In the genomic region with DNA sequence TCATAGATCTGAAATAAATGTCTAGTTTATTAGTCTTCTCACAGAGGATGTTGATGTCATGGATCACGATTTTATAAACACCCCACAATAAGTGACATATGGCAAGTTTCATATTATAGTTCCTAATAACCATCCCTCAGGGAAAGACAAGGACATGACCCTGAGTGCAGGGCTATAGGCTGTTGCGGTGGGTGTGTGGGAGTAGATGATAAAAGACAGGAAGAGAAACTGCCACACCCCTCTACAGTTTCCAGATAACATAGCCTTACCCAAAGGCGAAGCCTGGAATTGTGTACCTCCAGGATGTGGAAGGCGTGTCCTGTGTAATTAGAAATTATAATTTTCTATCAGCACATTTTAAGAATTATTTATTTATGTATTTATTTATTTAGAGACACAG, we compare ENCODE assay signal across 16 cellular contexts. TPM values are rescaled to one million over a fixed set of nuclear protein-coding genes. Genes with fewer than 3 reads are reported as not detected.
DNase-seq lines count a peak whose midpoint lies in the region; ATAC-seq and TF ChIP-seq lines count a peak whose summit lies in the region.
"Had no signal": no experiment of that assay in that cellular context is flagged by ENCODE, and none has a peak within 500 bp of the region (broad histone marks: within the 10 kb centered on the region; RNA-seq: fewer than 3 reads in every experiment).

No MANE protein-coding gene starts in this region.

- peaks cover 33% of the 10 kb centered on the region for H3K4me1 Mint-ChIP-seq in CD4-positive, alpha-beta T cell (ENCODE audit: low read depth)
- peaks cover 25% of the 10 kb centered on the region for H3K4me1 Mint-ChIP-seq in chondrocyte (ENCODE audit: low read depth)

- CTCF ChIA-PET in CD4-positive, alpha-beta T cell (lab: Charles Lee): interaction anchor here (0.8 to 1.5 kb wide), 2 partner anchors 14 to 80 kb away, joined by 3 to 6 read pairs; no protein-coding TSS in a partner anchor

- H3K9me3 ChIP-seq in CD4-positive, alpha-beta T cell (ENCODE audit: control insufficient read depth, low read length): no peaks in the 10 kb centered on the region
- H3K9me3 ChIP-seq in DOHH2 (ENCODE audit: control insufficient read depth, insufficient read depth, low read length): no peaks in the 10 kb centered on the region
- no peaks in the 10 kb centered on the region for H3K9me3 ChIP-seq in mucosa of descending colon
- H3K9me3 ChIP-seq: esophagus squamous epithelium, left lung had no signal

- peak overlapping the region; percentile 59 for H3K4me3 Mint-ChIP-seq in CD4-positive, alpha-beta T cell
- no peak overlapping the region for H3K4me3 Mint-ChIP-seq in chondrocyte (ENCODE audit: unreplicated experiment)
- H3K4me3 Mint-ChIP-seq: dendritic cell treated with granulocyte-macrophage colony-stimulating factor and Interleukin-4, amounts not matched to agents 40 ng/mL and 50 ng/mL, for 4 days had no signal

- H3K36me3 ChIP-seq in DOHH2 (ENCODE audit: control insufficient read depth, low read length) (0 out of 2 replicates have a peak, but pooled peaks cover 2% of the 10 kb centered on the region), mucosa of descending colon (ENCODE audit: low read depth) (no peaks in the 10 kb centered on the region)
- H3K36me3 ChIP-seq: esophagus squamous epithelium, left lung had no signal

- H3K27me3 ChIP-seq in CD4-positive, alpha-beta T cell (ENCODE audit: control insufficient read depth, insufficient read depth, low read length): no peaks in the 10 kb centered on the region
- 0 out of 2 replicates have a peak, but pooled peaks cover 3% of the 10 kb centered on the region for H3K27me3 ChIP-seq in DOHH2 (ENCODE audit: control insufficient read depth, low read length)
- H3K27me3 ChIP-seq: esophagus squamous epithelium had no signal

- peaks cover 13% of the 10 kb centered on the region for H3F3A ChIP-seq in DOHH2 (ENCODE audit: control insufficient read depth, insufficient read depth)

- H3K4me3 ChIP-seq in DOHH2 (ENCODE audit: low read length) (no peak overlapping the region), mucosa of descending colon (no peak overlapping the region)
- H3K4me3 ChIP-seq: esophagus squamous epithelium, left lung had no signal

- no peak for TF ChIP-seq CTCF in CD4-positive, alpha-beta T cell (IDR thresholded peaks at IDR 0.05)
- no peak for TF ChIP-seq CTCF in DOHH2 (IDR thresholded peaks at IDR 0.05; ENCODE audit: low read depth, low read length, poor library complexity, severe bottlenecking)
- no peak for TF ChIP-seq CTCF in mucosa of descending colon (IDR thresholded peaks at IDR 0.05)
- no peak for TF ChIP-seq CTCF in chondrocyte (IDR thresholded peaks at IDR 0.05)

- intact Hi-C loops in CD4-positive, alpha-beta T cell (cut with DNase I, micrococcal nuclease): loop anchor here (2.0 to 10.0 kb wide), 7 partner anchors 96 to 1101 kb away; a partner anchor contains a TSS
- intact Hi-C loops in mucosa of descending colon (cut with DNase I, micrococcal nuclease): loop anchor here (5.0 kb wide), 2 partner anchors 81 to 86 kb away; no protein-coding TSS in a partner anchor

- H3K27me3 Mint-ChIP-seq in CD4-positive, alpha-beta T cell: peaks cover 19% of the 10 kb centered on the region
- no peaks in the 10 kb centered on the region for H3K27me3 Mint-ChIP-seq in chondrocyte (ENCODE audit: low read depth)

- peaks cover 10% of the 10 kb centered on the region; the same call in 1 of the 2 replicates for H4K20me1 ChIP-seq in DOHH2 (ENCODE audit: control insufficient read depth, insufficient read depth, low read depth, low read length)

- H3K27ac Mint-ChIP-seq in CD4-positive, alpha-beta T cell: no peak overlapping the region
- H3K27ac Mint-ChIP-seq in chondrocyte (ENCODE audit: unreplicated experiment): no peak overlapping the region
- H3K27ac Mint-ChIP-seq: dendritic cell treated with granulocyte-macrophage colony-stimulating factor and Interleukin-4, amounts not matched to agents 40 ng/mL and 50 ng/mL, for 4 days had no signal

- H3K79me2 ChIP-seq in DOHH2 (ENCODE audit: control insufficient read depth, low read length): peaks cover 23% of the 10 kb centered on the region

- DNase-seq in CD4-positive, alpha-beta T cell: no peak
- DNase-seq in OCI-M1 (lab: John Stamatoyannopoulos, UW): peak; percentile 81
- peak in 2 of 3 donors; percentile 44 to 75 for DNase-seq in mucosa of descending colon
- DNase-seq in chondrocyte (ENCODE audit: low spot score): no peak
- DNase-seq in COLO668 (lab: John Stamatoyannopoulos, UW; ENCODE audit: unreplicated experiment): no peak
- no peak for DNase-seq in activated T-cell treated with anti-CD3 and anti-CD28 coated beads, Interleukin-2, amount 50 U/mL, for 48 hours
- DNase-seq: aorta; CD4-positive, alpha-beta memory T cell; esophagus squamous epithelium; left lung; stimulated activated CD4-positive, alpha-beta T cell treated with anti-CD3 and anti-CD28 coated beads, Interleukin-4, amount 100 ng/mL, for 4 hours; stimulated activated naive CD4-positive, alpha-beta T cell; T-helper 9 cell had no signal

- no peak overlapping the region for H3K4me2 ChIP-seq in DOHH2 (ENCODE audit: low read length)

- POLR2A ChIA-PET in CD4-positive, alpha-beta T cell (lab: Charles Lee): no interaction called here

- H3K36me3 Mint-ChIP-seq in CD4-positive, alpha-beta T cell (ENCODE audit: low read depth): peaks cover 14% of the 10 kb centered on the region
- H3K36me3 Mint-ChIP-seq in chondrocyte (ENCODE audit: low read depth): no peaks in the 10 kb centered on the region

- ATAC-seq in CD4-positive, alpha-beta T cell (ENCODE audit: poor library complexity): no peak
- ATAC-seq in mucosa of descending colon (peak; percentile 51), HG03097 (IDR thresholded peaks at IDR 0.05; ENCODE audit: low FRiP score, unreplicated experiment) (no peak)
- ATAC-seq: left lung had no signal

- H3K27ac ChIP-seq in CD4-positive, alpha-beta T cell (ENCODE audit: low read depth, low read length): no peak overlapping the region
- peak overlapping the region; percentile 7; the same call in 1 of the 2 replicates for H3K27ac ChIP-seq in DOHH2 (ENCODE audit: low read depth, low read length)
- H3K27ac ChIP-seq: esophagus squamous epithelium, left lung had no signal

- peaks cover 68% of the 10 kb centered on the region for H3K4me1 ChIP-seq in DOHH2 (ENCODE audit: control insufficient read depth, low read length)
- peaks cover 7% of the 10 kb centered on the region for H3K4me1 ChIP-seq in mucosa of descending colon (ENCODE audit: low read depth)

- no peaks in the 10 kb centered on the region for H3K9me3 Mint-ChIP-seq in CD4-positive, alpha-beta T cell
- no peaks in the 10 kb centered on the region for H3K9me3 Mint-ChIP-seq in chondrocyte (ENCODE audit: low read depth)
- H3K9me3 Mint-ChIP-seq: CD4-positive, alpha-beta memory T cell; dendritic cell treated with granulocyte-macrophage colony-stimulating factor and Interleukin-4, amounts not matched to agents 40 ng/mL and 50 ng/mL, for 4 days had no signal

- H3K9me2 ChIP-seq in DOHH2 (replicated peaks; ENCODE audit: control insufficient read depth, low read length): no peaks in the 10 kb centered on the region

RNA-seq across cellular contexts. Expression of a gene that starts 2.4 kb away (rescaled TPM):
- total RNA-seq in CD4-positive, alpha-beta T cell: 10 to 100 TPM; 11.2 to 13.7 TPM
- total RNA-seq in mucosa of descending colon: 100 to 1,000 TPM; 161 to 309 (median 256) TPM
- 21.6 to 27.6 TPM (median 25.8 TPM) in 3 replicates for total RNA-seq in chondrocyte

Comparison
In these comparisons a context has a peak if more than half of its experiments do, and no peak if none do; other contexts are left out.
1. DNase-seq: peak in OCI-M1 (single experiment) and mucosa of descending colon (2 of 3); none in CD4-positive, alpha-beta T cell (0 of 10), chondrocyte (single experiment), COLO668 (single experiment) and activated T-cell treated with anti-CD3 and anti-CD28 coated beads, Interleukin-2, amount 50 U/mL, for 48 hours (0 of 2).